23 cellular contexts compared by ENCODE assay signal in the genomic region with DNA sequence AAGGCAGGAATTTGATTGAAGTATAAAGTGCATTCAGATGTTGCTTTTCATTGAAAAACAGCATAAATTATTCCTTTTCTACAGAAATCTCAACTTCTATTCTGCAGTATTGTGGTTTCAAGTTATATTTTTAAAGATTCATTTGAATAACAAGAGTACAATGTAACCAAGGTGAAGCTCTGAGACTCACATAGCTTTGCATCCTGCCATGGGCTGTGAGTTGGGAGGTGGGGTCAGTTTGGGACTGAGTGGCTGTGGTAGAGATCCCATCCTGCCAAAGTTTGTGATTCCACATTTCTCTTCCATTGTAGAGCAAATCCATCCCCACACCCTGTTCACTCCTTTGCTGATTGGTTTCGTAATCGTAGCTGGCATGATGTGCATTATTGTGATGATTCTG.
DNase-seq lines count a peak whose midpoint lies in the region; ATAC-seq, FAIRE-seq and TF ChIP-seq lines count a peak whose summit lies in the region.
"Had no signal": no experiment of that assay in that cellular context is flagged by ENCODE, and none has a peak within 500 bp of the region (broad histone marks: within the 10 kb centered on the region; RNA-seq: fewer than 3 reads in every experiment).

No MANE protein-coding gene starts in this region.

- ATAC-seq in GM18907 (IDR thresholded peaks at IDR 0.05; ENCODE audit: unreplicated experiment) (peak; percentile 56), GM21529 (IDR thresholded peaks at IDR 0.05; ENCODE audit: unreplicated experiment) (peak; percentile 45), HG02885 (IDR thresholded peaks at IDR 0.05; ENCODE audit: poor library complexity, unreplicated experiment) (peak; percentile 25), GM12878 (peak; percentile 61), HG03175 (IDR thresholded peaks at IDR 0.05; ENCODE audit: unreplicated experiment) (no peak)
- ATAC-seq: left lobe of liver had no signal

- no peak for TF ChIP-seq EP300 in GM12878 (IDR thresholded peaks at IDR 0.05; ENCODE audit: borderline replicate concordance in 1 of 2, control insufficient read depth in 1 of 2, low read depth in 2 of 2, low read length in 2 of 2)

- H3K27me3 ChIP-seq in GM12878 (replicated peaks in 1 of 2; ENCODE audit: control insufficient read depth in 2 of 2, insufficient read depth in 2 of 2, low read length in 1 of 2) (no peaks in the 10 kb centered on the region), osteoblast (ENCODE audit: insufficient read depth, low read length) (no peaks in the 10 kb centered on the region)
- H3K27me3 ChIP-seq: neural progenitor cell, testis had no signal

- TF ChIP-seq POLR2A in GM12878 (IDR thresholded peaks at IDR 0.05; ENCODE audit: low read depth, low read length) (no peak), erythroblast (IDR thresholded peaks at IDR 0.05; ENCODE audit: low read length) (no peak)

- H3K79me2 ChIP-seq in GM12878 (ENCODE audit: control insufficient read depth, insufficient read depth, low read length) (no peaks in the 10 kb centered on the region), osteoblast (ENCODE audit: insufficient read depth, low read length) (no peaks in the 10 kb centered on the region)

- H3K9ac ChIP-seq in GM12878 (ENCODE audit: control insufficient read depth, insufficient read depth, low read length) = no peak overlapping the region
- H3K9ac ChIP-seq: neural progenitor cell had no signal

- H3K36me3 ChIP-seq in GM12878 (ENCODE audit: control insufficient read depth in 2 of 2, insufficient read depth in 2 of 2, low read length in 1 of 2) (no peaks in the 10 kb centered on the region), osteoblast (ENCODE audit: insufficient read depth, low read length) (no peaks in the 10 kb centered on the region)
- H3K36me3 ChIP-seq: neural progenitor cell had no signal

- intact Hi-C loops in GM12878 (cut with micrococcal nuclease; ENCODE audit: unreplicated experiment) = no loop called here

- H4K20me1 ChIP-seq in GM12878 (ENCODE audit: control insufficient read depth, insufficient read depth) = no peaks in the 10 kb centered on the region
- H4K20me1 ChIP-seq in osteoblast (ENCODE audit: insufficient read depth, low read length) = no peaks in the 10 kb centered on the region

- CTCF ChIA-PET in GM12878 (lab: Yijun Ruan, JAX) = interaction anchor here (1.4 kb wide), 1 partner anchor 10 kb away, joined by 4 read pairs; no protein-coding TSS in a partner anchor

- no TSS peak for BruUV-seq in GM12878 (replicated peaks; lab: Mats Ljungman, UMichigan)

- TF ChIP-seq CTCF in GM12878 (IDR thresholded peaks at IDR 0.05 in 2 of 3, conservative IDR thresholded peaks at IDR 0.05 in 1 of 3; ENCODE audit: control insufficient read depth in 2 of 3, extremely low read depth in 1 of 3, insufficient read depth in 1 of 3, low read depth in 3 of 3, low read length in 3 of 3) (no peak), osteoblast (IDR thresholded peaks at IDR 0.05; ENCODE audit: extremely low read depth, low read depth, low read length) (no peak)

- no peak overlapping the region for H3K4me3 ChIP-seq in GM12878
- no peak overlapping the region for H3K4me3 ChIP-seq in osteoblast (ENCODE audit: insufficient read depth, low read length)
- H3K4me3 ChIP-seq: neural progenitor cell, testis had no signal

- 29% methylated on average over 2 of the region's 2 CpGs for WGBS in GM12878 (ENCODE audit: insufficient coverage, insufficient replicate concordance, low lambda C conversion rate, missing lambda C conversion rate)

- no peak for DNase-seq in GM12878 (ENCODE audit: low read depth, low spot score)
- no peak for DNase-seq in erythroblast (lab: John Stamatoyannopoulos, UW)
- DNase-seq in osteoblast (ENCODE audit: insufficient read length, low spot score, missing footprints) = no peak
- no peak for DNase-seq in activated CD8-positive, alpha-beta memory T cell treated with anti-CD3 and anti-CD28 coated beads, Interleukin-2, amount 50 U/mL, for 48 hours
- DNase-seq: activated CD4-positive, alpha-beta T cell treated with anti-CD3 and anti-CD28 coated beads, Interleukin-2, amount 10 ng/mL, durations not matched to agents 7 days and 5 days; activated naive CD4-positive, alpha-beta T cell; activated T-cell treated with anti-CD3 and anti-CD28 coated beads for 4 hours; amygdala; Caco-2; effector CD4-positive, alpha-beta T cell; EL; glutamatergic neuron; MV-4-11; NCI-H2081; NCI-H510A; testis had no signal

- FAIRE-seq in GM12878 (lab: Jason Lieb, UNC) = no peak
- FAIRE-seq: TTC549 had no signal

- RAD21 ChIA-PET in GM12878 (lab: Charles Lee; ENCODE audit: unreplicated experiment) = no interaction called here

- peak overlapping the region; percentile 24; the same call in 1 of the 2 replicates for H3K27ac ChIP-seq in GM12878 (ENCODE audit: control insufficient read depth, insufficient read depth)
- H3K27ac ChIP-seq in osteoblast (ENCODE audit: low read depth, low read length) = no peak overlapping the region
- H3K27ac ChIP-seq: neural progenitor cell, testis had no signal

- peaks cover 4% of the 10 kb centered on the region; the same call in 1 of the 3 replicates for H3K9me3 ChIP-seq in GM12878 (replicated peaks; ENCODE audit: control insufficient read depth, insufficient read depth, low read length)
- no peaks in the 10 kb centered on the region for H3K9me3 ChIP-seq in osteoblast (ENCODE audit: low read depth, low read length)
- H3K9me3 ChIP-seq: Caco-2, testis had no signal

- H3K4me1 ChIP-seq in GM12878 (ENCODE audit: control insufficient read depth, insufficient read depth, low read length) = peaks cover 13% of the 10 kb centered on the region
- H3K4me1 ChIP-seq in osteoblast (ENCODE audit: insufficient read depth, low read length) = no peaks in the 10 kb centered on the region
- H3K4me1 ChIP-seq: Caco-2, neural progenitor cell, testis had no signal

- in situ Hi-C loops in GM12878 (cut with MboI) = no loop called here

- TF ChIP-seq RAD21 in GM12878 (IDR thresholded peaks at IDR 0.05; ENCODE audit: insufficient read depth, low read depth, low read length) = no peak

- SMC1A ChIA-PET in GM12878 (lab: Charles Lee; ENCODE audit: uncharacterized antibody, unreplicated experiment) = no interaction called here

- POLR2A ChIA-PET in GM12878 (lab: Charles Lee) = no interaction called here

- H3K4me2 ChIP-seq in GM12878 (ENCODE audit: control insufficient read depth, insufficient read depth) = no peak overlapping the region; the same call in none of the 2 replicates
- no peak overlapping the region for H3K4me2 ChIP-seq in osteoblast (ENCODE audit: insufficient read depth, low read length)
- H3K4me2 ChIP-seq: neural progenitor cell had no signal

- H2AFZ ChIP-seq in GM12878 (ENCODE audit: control insufficient read depth, low read depth, low read length) = no peak overlapping the region; the same call in 1 of the 2 replicates
- no peak overlapping the region for H2AFZ ChIP-seq in osteoblast (ENCODE audit: low read length)
- H2AFZ ChIP-seq: neural progenitor cell had no signal

TF ChIP-seq in GM12878, 131 proteins besides CTCF, POLR2A, EP300 and RAD21:
- TF ChIP-seq ETV6 (conservative IDR thresholded peaks at IDR 0.05 in 1 of 2, IDR thresholded peaks at IDR 0.05 in 1 of 2; ENCODE audit: borderline replicate concordance in 1 of 2, low read depth in 1 of 2) (no peak), CHD1 (IDR thresholded peaks at IDR 0.05; ENCODE audit: low read depth, low read length) (no peak), BRCA1 (IDR thresholded peaks at IDR 0.05; ENCODE audit: low read depth, low read length) (no peak), NFYA (IDR thresholded peaks at IDR 0.05; ENCODE audit: borderline replicate concordance, low read depth, low read length) (no peak), NR2C2 (IDR thresholded peaks at IDR 0.05; ENCODE audit: borderline replicate concordance, control insufficient read depth, insufficient read length, low read depth) (no peak), RBBP5 (conservative IDR thresholded peaks at IDR 0.05) (no peak), ASH2L (IDR thresholded peaks at IDR 0.05; ENCODE audit: borderline replicate concordance, low read depth) (no peak), NFXL1 (IDR thresholded peaks at IDR 0.05; ENCODE audit: borderline replicate concordance) (no peak), SRF (IDR thresholded peaks at IDR 0.05; ENCODE audit: low read depth in 2 of 2, low read length in 2 of 2) (no peak), MEF2A (IDR thresholded peaks at IDR 0.05; ENCODE audit: insufficient read depth, low read depth, low read length) (no peak), IRF4 (IDR thresholded peaks at IDR 0.05; ENCODE audit: low read depth, low read length) (no peak), YBX1 (IDR thresholded peaks at IDR 0.05) (no peak), JUNB (IDR thresholded peaks at IDR 0.05) (no peak), LARP7 (IDR thresholded peaks at IDR 0.05) (no peak), RFX5 (IDR thresholded peaks at IDR 0.05; ENCODE audit: low read depth, low read length) (no peak)
- TF ChIP-seq, protein P1, sequence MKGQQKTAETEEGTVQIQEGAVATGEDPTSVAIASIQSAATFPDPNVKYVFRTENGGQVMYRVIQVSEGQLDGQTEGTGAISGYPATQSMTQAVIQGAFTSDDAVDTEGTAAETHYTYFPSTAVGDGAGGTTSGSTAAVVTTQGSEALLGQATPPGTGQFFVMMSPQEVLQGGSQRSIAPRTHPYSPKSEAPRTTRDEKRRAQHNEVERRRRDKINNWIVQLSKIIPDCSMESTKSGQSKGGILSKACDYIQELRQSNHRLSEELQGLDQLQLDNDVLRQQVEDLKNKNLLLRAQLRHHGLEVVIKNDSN (IDR thresholded peaks at IDR 0.05; ENCODE audit: borderline replicate concordance, extremely low read length, insufficient read depth, low read depth, low read length) = no peak
- TF ChIP-seq, protein P2, sequence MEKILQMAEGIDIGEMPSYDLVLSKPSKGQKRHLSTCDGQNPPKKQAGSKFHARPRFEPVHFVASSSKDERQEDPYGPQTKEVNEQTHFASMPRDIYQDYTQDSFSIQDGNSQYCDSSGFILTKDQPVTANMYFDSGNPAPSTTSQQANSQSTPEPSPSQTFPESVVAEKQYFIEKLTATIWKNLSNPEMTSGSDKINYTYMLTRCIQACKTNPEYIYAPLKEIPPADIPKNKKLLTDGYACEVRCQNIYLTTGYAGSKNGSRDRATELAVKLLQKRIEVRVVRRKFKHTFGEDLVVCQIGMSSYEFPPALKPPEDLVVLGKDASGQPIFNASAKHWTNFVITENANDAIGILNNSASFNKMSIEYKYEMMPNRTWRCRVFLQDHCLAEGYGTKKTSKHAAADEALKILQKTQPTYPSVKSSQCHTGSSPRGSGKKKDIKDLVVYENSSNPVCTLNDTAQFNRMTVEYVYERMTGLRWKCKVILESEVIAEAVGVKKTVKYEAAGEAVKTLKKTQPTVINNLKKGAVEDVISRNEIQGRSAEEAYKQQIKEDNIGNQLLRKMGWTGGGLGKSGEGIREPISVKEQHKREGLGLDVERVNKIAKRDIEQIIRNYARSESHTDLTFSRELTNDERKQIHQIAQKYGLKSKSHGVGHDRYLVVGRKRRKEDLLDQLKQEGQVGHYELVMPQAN (conservative IDR thresholded peaks at IDR 0.05) = no peak
